ENCODE assay signal across 8 cellular contexts in the genomic region with DNA sequence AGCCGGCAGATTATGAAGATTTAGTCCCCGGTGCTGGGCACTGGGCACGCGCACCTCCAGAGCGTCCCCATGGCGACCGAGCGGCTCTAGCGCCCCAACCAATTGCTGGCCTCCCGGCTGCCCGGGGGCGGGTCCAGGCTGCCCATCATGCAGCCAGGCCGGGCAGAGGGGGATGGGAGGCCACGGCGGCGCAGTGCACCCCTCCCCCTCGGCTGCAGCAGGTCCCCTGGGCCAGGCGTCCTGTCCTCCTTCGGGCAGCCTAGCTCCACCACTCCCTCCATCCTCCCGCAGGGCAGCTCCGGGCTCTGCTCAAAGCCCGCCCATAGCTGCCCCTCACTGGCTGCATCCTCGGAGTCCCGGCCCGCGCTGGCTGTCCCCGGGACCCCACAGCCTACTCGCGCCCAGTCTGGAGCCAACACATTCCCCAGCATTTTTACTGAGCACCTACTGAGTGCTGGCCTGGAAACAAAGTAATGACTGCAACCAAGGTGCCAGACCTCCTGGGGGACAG.
DNase-seq lines count a peak whose midpoint lies in the region; ATAC-seq and TF ChIP-seq lines count a peak whose summit lies in the region.

No MANE protein-coding gene starts in this region.

- no peak overlapping the region for H3K9ac ChIP-seq in SK-N-MC (ENCODE audit: insufficient read length)

- H3K4me3 Mint-ChIP-seq in HFFc6: peak overlapping the region; percentile 64

- H3K27ac Mint-ChIP-seq in HFFc6: 0 out of 2 replicates have a peak overlapping the region, but pooled peaks have one; percentile 51

- peaks cover 6% of the 10 kb centered on the region for H3K27me3 Mint-ChIP-seq in HFFc6 (ENCODE audit: insufficient read depth)

- H3K4me3 ChIP-seq in BJ (ENCODE audit: low read depth, low read length) (peak overlapping the region; percentile 48), SK-N-MC (peak overlapping the region; percentile 61), neuron (ENCODE audit: low read length) (peak overlapping the region; percentile 51)

- H3K36me3 ChIP-seq in BJ (ENCODE audit: control insufficient read depth, insufficient read depth, low read length) (peaks cover 31% of the 10 kb centered on the region), SK-N-MC (ENCODE audit: insufficient read depth, low read length) (no peaks in the 10 kb centered on the region), neuron (ENCODE audit: insufficient read depth, low read length) (peaks cover 27% of the 10 kb centered on the region)

- no peaks in the 10 kb centered on the region for H3K4me1 ChIP-seq in foreskin keratinocyte
- H3K4me1 ChIP-seq in neuron (ENCODE audit: insufficient read depth, low read length): peaks cover 24% of the 10 kb centered on the region

- H3K4me1 Mint-ChIP-seq in HFFc6 (ENCODE audit: low read depth): peaks cover 12% of the 10 kb centered on the region

- no peaks in the 10 kb centered on the region for H3K9me3 Mint-ChIP-seq in HFFc6

- H3K36me3 Mint-ChIP-seq in HFFc6 (ENCODE audit: low read depth): peaks cover 3% of the 10 kb centered on the region; the same call in 1 of the 2 replicates

- H3K9me3 ChIP-seq in SK-N-MC (ENCODE audit: low read depth, low read length): no peaks in the 10 kb centered on the region
- no peaks in the 10 kb centered on the region for H3K9me3 ChIP-seq in neuron (ENCODE audit: low read length)

- no peak for DNase-seq in BJ (ENCODE audit: low read depth)
- peak; percentile 58 for DNase-seq in HFFc6
- DNase-seq in SK-N-MC (ENCODE audit: low read depth, low spot score): no peak
- DNase-seq in foreskin keratinocyte: no peak
- DNase-seq in OCI-M2 (lab: John Stamatoyannopoulos, UW; ENCODE audit: unreplicated experiment): no peak
- DNase-seq in GOT3 (lab: John Stamatoyannopoulos, UW): no peak

- no peak overlapping the region for H2AFZ ChIP-seq in neuron (ENCODE audit: low read depth, low read length)

- CTCF ChIA-PET in BJ (lab: Yijun Ruan, JAX): interaction anchor here (0.8 to 3.2 kb wide), 7 partner anchors 9 to 52 kb away, joined by 3 to 16 read pairs (median 6); no protein-coding TSS in a partner anchor

- TF ChIP-seq CTCF in BJ (IDR thresholded peaks at IDR 0.05; ENCODE audit: insufficient read depth, low read depth, low read length) (no peak), HFFc6 (IDR thresholded peaks at IDR 0.05) (no peak), foreskin keratinocyte (conservative IDR thresholded peaks at IDR 0.05) (no peak)

- POLR2A ChIA-PET in BJ (lab: Charles Lee): interaction anchor here (0.6 kb wide), 1 partner anchor 58 kb away, joined by 5 read pairs; no protein-coding TSS in a partner anchor

- ATAC-seq in foreskin keratinocyte (peak; percentile 70), GM18870 (IDR thresholded peaks at IDR 0.05; ENCODE audit: unreplicated experiment) (no peak)

- H3K27me3 ChIP-seq in BJ (ENCODE audit: control insufficient read depth, insufficient read depth, low read length): no peaks in the 10 kb centered on the region
- no peaks in the 10 kb centered on the region for H3K27me3 ChIP-seq in foreskin keratinocyte
- no peaks in the 10 kb centered on the region for H3K27me3 ChIP-seq in neuron (ENCODE audit: insufficient read depth, low read length)

- H3K27ac ChIP-seq in SK-N-MC: no peak overlapping the region
- H3K27ac ChIP-seq in foreskin keratinocyte: no peak overlapping the region
